27 cellular contexts compared by ENCODE assay signal in the genomic region with DNA sequence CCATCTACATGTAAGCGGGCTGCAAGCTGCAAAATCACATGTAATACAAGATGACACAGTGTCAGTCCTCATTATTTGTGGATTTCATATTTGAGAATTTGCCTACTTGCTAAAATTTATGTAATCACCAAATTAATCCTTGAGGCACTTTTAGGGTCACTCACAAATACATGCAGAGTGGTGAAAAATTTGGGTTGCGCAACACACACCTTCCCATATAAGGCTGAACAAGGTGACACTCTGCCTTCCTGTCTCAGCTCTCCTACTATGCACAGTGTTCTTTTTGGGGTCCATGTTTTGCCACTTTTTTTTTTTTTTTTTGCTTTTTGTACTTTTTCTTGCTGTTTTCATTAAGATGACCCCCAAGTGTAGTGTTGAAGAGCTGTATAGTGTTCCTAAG.
"Had no signal": no experiment of that assay in that cellular context is flagged by ENCODE, and none has a peak within 500 bp of the region (broad histone marks: within the 10 kb centered on the region; RNA-seq: fewer than 3 reads in every experiment).

No MANE protein-coding gene starts in this region.

- H3K4me1 Mint-ChIP-seq: immature natural killer cell; naive B cell; naive thymus-derived CD8-positive, alpha-beta T cell had no signal

- H3K27me3 ChIP-seq: dorsolateral prefrontal cortex, foreskin keratinocyte, gastroesophageal sphincter, heart left ventricle, hepatocyte, left lung had no signal

- H3K4me1 ChIP-seq: foreskin keratinocyte, left lung, lower lobe of right lung had no signal

- DNase-seq: dorsolateral prefrontal cortex; effector CD4-positive, alpha-beta T cell; effector memory CD4-positive, alpha-beta T cell; erythroblast; foreskin keratinocyte; heart left ventricle; hypothalamus; immature natural killer cell; islet precursor cell; kidney; kidney glomerular epithelial cell; left colon; left lung; left ventricle myocardium superior; lower lobe of right lung; mesenchymal stem cell; mucosa of descending colon; naive B cell; naive thymus-derived CD8-positive, alpha-beta T cell had no signal

- H3K9me3 Mint-ChIP-seq: mesothelial cell of epicardium had no signal

- H2AFZ ChIP-seq: hepatocyte had no signal

- ATAC-seq: esophagus mucosa; foreskin keratinocyte; gastroesophageal sphincter; heart left ventricle; left colon; left lung; left ventricle myocardium superior; lower lobe of right lung; mucosa of descending colon; naive thymus-derived CD8-positive, alpha-beta T cell had no signal

- H3K4me3 ChIP-seq: coronary artery, dorsolateral prefrontal cortex, gastroesophageal sphincter, heart left ventricle, hepatocyte, left lung, lower lobe of right lung, mucosa of descending colon had no signal

- H3K9me3 ChIP-seq: gastroesophageal sphincter, heart left ventricle, left lung, lower lobe of right lung, mucosa of descending colon had no signal

- H3K27me3 Mint-ChIP-seq: naive B cell; naive thymus-derived CD8-positive, alpha-beta T cell had no signal

- H3K36me3 Mint-ChIP-seq: naive B cell; naive thymus-derived CD8-positive, alpha-beta T cell had no signal

- H3K27ac Mint-ChIP-seq: immature natural killer cell; naive B cell; naive thymus-derived CD8-positive, alpha-beta T cell had no signal

- H3K27ac ChIP-seq: coronary artery, epithelial cell of prostate, foreskin keratinocyte, gastroesophageal sphincter, heart left ventricle, hepatocyte, left lung, lower lobe of right lung had no signal

- H3K36me3 ChIP-seq: gastroesophageal sphincter, heart left ventricle, left lung, lower lobe of right lung had no signal

- H3K4me2 ChIP-seq: hepatocyte had no signal

- FAIRE-seq: colon, frontal cortex, kidney had no signal

- H3K4me3 Mint-ChIP-seq: immature natural killer cell; mesothelial cell of epicardium; naive thymus-derived CD8-positive, alpha-beta T cell had no signal
